ENCODE assay signal across 13 cellular contexts in the genomic region with DNA sequence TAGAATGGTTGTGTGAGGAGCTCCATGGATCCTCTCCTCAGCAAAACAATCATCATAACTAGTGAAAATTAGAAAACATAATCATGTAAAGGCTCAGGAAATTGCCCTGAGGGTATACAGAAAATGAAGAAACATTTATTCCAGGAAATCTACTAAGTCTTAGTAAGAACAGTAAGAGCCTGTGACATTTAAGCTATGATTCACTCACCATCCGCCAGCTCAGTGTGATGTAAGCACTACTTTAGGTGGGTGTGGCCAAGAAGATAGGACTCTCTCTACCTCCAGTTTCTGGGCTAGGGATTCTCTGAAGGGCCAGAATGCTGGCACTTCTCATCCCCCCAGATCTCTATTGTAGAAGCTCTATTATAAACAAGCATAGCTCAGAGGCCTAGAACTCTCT.
DNase-seq lines count a peak whose midpoint lies in the region; ATAC-seq and TF ChIP-seq lines count a peak whose summit lies in the region.
"Had no signal": no experiment of that assay in that cellular context is flagged by ENCODE, and none has a peak within 500 bp of the region (broad histone marks: within the 10 kb centered on the region; RNA-seq: fewer than 3 reads in every experiment).

No MANE protein-coding gene starts in this region.

- TF ChIP-seq CTCF in AG09309 (IDR thresholded peaks at IDR 0.05; ENCODE audit: control insufficient read depth, insufficient read depth, low read depth, low read length, missing control alignments) (no peak), GM10248 (IDR thresholded peaks at IDR 0.05; ENCODE audit: control extremely low read depth, extremely low read depth, low read depth, missing control alignments) (no peak)

- H3K27me3 ChIP-seq in H7 (ENCODE audit: control insufficient read depth, insufficient read depth, low read length), result no peaks in the 10 kb centered on the region; the same call in 1 of the 2 replicates
- H3K27me3 ChIP-seq: SJCRH30 had no signal

- intact Hi-C loops in activated T-helper 2 cell treated with anti-CD3 and anti-CD28 coated beads, Interferon-gamma antibody, Interleukin-2, Interleukin-4, amounts not matched to agents 10 μg/mL and 5 μg/mL and 100 μg/mL, durations not matched to agents 14 hours and 24 hours and 36 hours (cut with micrococcal nuclease), result loop anchor here (2.0 to 10.0 kb wide), 2 partner anchors 63 to 135 kb away; no protein-coding TSS in a partner anchor

- peaks cover 5% of the 10 kb centered on the region for H3K36me3 Mint-ChIP-seq in activated T-helper 2 cell treated with anti-CD3 and anti-CD28 coated beads, Interferon-gamma antibody, Interleukin-2, Interleukin-4, amounts not matched to agents 10 μg/mL and 5 μg/mL and 100 μg/mL, durations not matched to agents 14 hours and 24 hours and 36 hours (ENCODE audit: low read depth)

- H3K4me1 Mint-ChIP-seq in activated T-helper 2 cell treated with anti-CD3 and anti-CD28 coated beads, Interferon-gamma antibody, Interleukin-2, Interleukin-4, amounts not matched to agents 10 μg/mL and 5 μg/mL and 100 μg/mL, durations not matched to agents 14 hours and 24 hours and 36 hours (ENCODE audit: low read depth), result peaks cover 18% of the 10 kb centered on the region

- DNase-seq in AG09309 (ENCODE audit: low read depth), result peak; percentile 27
- DNase-seq in HS-27A (ENCODE audit: low read depth), result peak; percentile 1
- DNase-seq in activated T-helper 2 cell treated with anti-CD3 and anti-CD28 coated beads, Interferon-gamma antibody, Interleukin-2, Interleukin-4, amounts not matched to agents 10 μg/mL and 5 μg/mL and 100 μg/mL, durations not matched to agents 14 hours and 24 hours and 36 hours (ENCODE audit: low spot score), result peak; percentile 8
- DNase-seq in iPS-NIHi7 (ENCODE audit: extremely low spot score), result peak; percentile 7
- DNase-seq in GM10248 (ENCODE audit: extremely low spot score), result no peak
- DNase-seq in H7, result no peak
- DNase-seq: DMS79, heart right ventricle, NCI-H1417 treated with DMSO at 0.1 percent for 48 hours had no signal

- H3K9me3 Mint-ChIP-seq in activated T-helper 2 cell treated with anti-CD3 and anti-CD28 coated beads, Interferon-gamma antibody, Interleukin-2, Interleukin-4, amounts not matched to agents 10 μg/mL and 5 μg/mL and 100 μg/mL, durations not matched to agents 14 hours and 24 hours and 36 hours, result peaks cover 25% of the 10 kb centered on the region

- H3K27ac Mint-ChIP-seq in activated T-helper 2 cell treated with anti-CD3 and anti-CD28 coated beads, Interferon-gamma antibody, Interleukin-2, Interleukin-4, amounts not matched to agents 10 μg/mL and 5 μg/mL and 100 μg/mL, durations not matched to agents 14 hours and 24 hours and 36 hours, result peak overlapping the region; percentile 72
- H3K27ac Mint-ChIP-seq: activated naive CD8-positive, alpha-beta T cell had no signal

- ATAC-seq in HG03159 (IDR thresholded peaks at IDR 0.05; ENCODE audit: unreplicated experiment), result no peak
- no peak for ATAC-seq in GM21737 (IDR thresholded peaks at IDR 0.05; ENCODE audit: unreplicated experiment)
- ATAC-seq: heart right ventricle had no signal

- H3K4me3 Mint-ChIP-seq in activated T-helper 2 cell treated with anti-CD3 and anti-CD28 coated beads, Interferon-gamma antibody, Interleukin-2, Interleukin-4, amounts not matched to agents 10 μg/mL and 5 μg/mL and 100 μg/mL, durations not matched to agents 14 hours and 24 hours and 36 hours (ENCODE audit: low read depth), result no peak overlapping the region
- H3K4me3 Mint-ChIP-seq: activated naive CD8-positive, alpha-beta T cell had no signal

- CTCF ChIA-PET in GM10248 (lab: Yijun Ruan, JAX), result no interaction called here

- H3K27me3 Mint-ChIP-seq in activated T-helper 2 cell treated with anti-CD3 and anti-CD28 coated beads, Interferon-gamma antibody, Interleukin-2, Interleukin-4, amounts not matched to agents 10 μg/mL and 5 μg/mL and 100 μg/mL, durations not matched to agents 14 hours and 24 hours and 36 hours (ENCODE audit: low read depth), result no peaks in the 10 kb centered on the region
- H3K27me3 Mint-ChIP-seq: activated naive CD8-positive, alpha-beta T cell had no signal

- H3K36me3 ChIP-seq in H7 (replicated peaks; ENCODE audit: control insufficient read depth, insufficient read depth, low read length), result no peaks in the 10 kb centered on the region
- H3K36me3 ChIP-seq: heart right ventricle, SJCRH30 had no signal

- no peak overlapping the region for H3K4me3 ChIP-seq in AG09309 (ENCODE audit: control insufficient read depth, low read depth, low read length)
- no peak overlapping the region for H3K4me3 ChIP-seq in H7 (ENCODE audit: insufficient read depth, low read depth, low read length)
- H3K4me3 ChIP-seq: heart right ventricle, SJCRH30 had no signal

- POLR2A ChIA-PET in GM10248 (lab: Yijun Ruan, JAX), result no interaction called here

Comparison
In these comparisons a context has a peak if more than half of its experiments do, and no peak if none do; other contexts are left out.
1. DNase-seq: peak in AG09309 (single experiment), HS-27A (single experiment), activated T-helper 2 cell treated with anti-CD3 and anti-CD28 coated beads, Interferon-gamma antibody, Interleukin-2, Interleukin-4, amounts not matched to agents 10 μg/mL and 5 μg/mL and 100 μg/mL, durations not matched to agents 14 hours and 24 hours and 36 hours (single experiment) and iPS-NIHi7 (single experiment); none in GM10248 (single experiment) and H7 (single experiment).